9 cellular contexts compared by ENCODE assay signal in the genomic region with DNA sequence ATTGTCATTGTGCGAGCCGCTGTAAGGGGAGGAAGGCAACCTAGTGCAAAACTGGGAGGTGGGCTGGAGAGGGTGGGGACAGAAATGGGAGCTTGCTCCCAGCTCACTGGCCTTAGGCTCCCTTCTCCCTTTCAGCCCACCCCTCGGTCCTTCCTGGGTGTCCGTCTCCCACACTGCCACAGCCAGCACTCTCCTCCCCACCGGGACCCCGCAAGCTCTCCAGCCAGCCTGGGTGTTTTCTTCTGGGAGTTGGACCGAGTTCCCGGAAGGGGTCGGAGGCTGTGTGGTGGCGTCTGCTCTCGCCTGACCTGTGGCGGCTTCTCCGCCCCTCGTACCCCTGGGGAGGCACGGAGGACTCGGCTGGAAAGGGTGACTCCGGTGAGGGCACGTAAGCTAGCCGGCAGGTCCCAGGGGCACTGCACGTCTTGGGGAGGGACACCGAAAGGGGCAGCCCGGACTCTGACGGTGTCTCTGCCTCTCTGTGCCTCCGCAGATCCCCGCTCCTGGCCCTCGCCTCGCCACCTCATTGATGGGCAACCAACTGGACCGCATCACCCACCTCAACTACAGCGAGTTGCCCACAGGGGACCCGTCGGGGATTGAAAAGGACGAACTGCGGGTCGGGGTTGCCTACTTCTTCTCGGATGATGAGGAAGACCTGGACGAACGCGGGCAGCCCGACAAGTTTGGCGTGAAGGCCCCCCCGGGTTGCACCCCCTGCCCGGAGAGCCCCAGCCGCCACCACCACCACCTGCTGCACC. TPM values are rescaled to one million over a fixed set of nuclear protein-coding genes. Genes with fewer than 3 reads are reported as not detected.
DNase-seq lines count a peak whose midpoint lies in the region; ATAC-seq, FAIRE-seq and TF ChIP-seq lines count a peak whose summit lies in the region.
"Had no signal": no experiment of that assay in that cellular context is flagged by ENCODE, and none has a peak within 500 bp of the region (broad histone marks: within the 10 kb centered on the region; RNA-seq: fewer than 3 reads in every experiment).

No MANE protein-coding gene starts in this region.

- no CpG with 5 or more reads among the region's 43 CpGs for WGBS in H9 (ENCODE audit: extremely low coverage, insufficient read length, low lambda C conversion rate)
- 2 to 9% (median 4%) methylated on average over 39 to 43 of the region's 43 CpGs for WGBS in small intestine, 3 donors

- H3K4me1 Mint-ChIP-seq in H9 = peaks cover 19 to 29% of the 10 kb centered on the region in 2 experiments
- H3K4me1 Mint-ChIP-seq in activated T-helper 1 cell treated with anti-CD3 and anti-CD28 coated beads, Interleukin-12 subunit alpha, Interleukin-12 subunit beta, Interleukin-2, Interleukin-4 antibody, amounts not matched to agents 30 ng/mL and 10 ng/mL and 1 ng/mL, durations not matched to agents 14 hours and 24 hours and 36 hours (ENCODE audit: low read depth) = peaks cover 5% of the 10 kb centered on the region
- no peaks in the 10 kb centered on the region for H3K4me1 Mint-ChIP-seq in activated T-helper 2 cell treated with anti-CD3 and anti-CD28 coated beads, Interferon-gamma antibody, Interleukin-2, Interleukin-4, amounts not matched to agents 10 μg/mL and 5 μg/mL and 100 μg/mL, durations not matched to agents 14 hours and 24 hours and 36 hours (ENCODE audit: low read depth)

- H3K14ac ChIP-seq in H9 (ENCODE audit: insufficient read depth, low read length) = no peak overlapping the region

- intact Hi-C loops in ascending aorta (cut with DNase I) = no loop called here
- intact Hi-C loops in activated T-helper 1 cell treated with anti-CD3 and anti-CD28 coated beads, Interleukin-12 subunit alpha, Interleukin-12 subunit beta, Interleukin-2, Interleukin-4 antibody, amounts not matched to agents 30 ng/mL and 10 ng/mL and 1 ng/mL, durations not matched to agents 14 hours and 24 hours and 36 hours (cut with micrococcal nuclease) = no loop called here
- intact Hi-C loops in activated T-helper 2 cell treated with anti-CD3 and anti-CD28 coated beads, Interferon-gamma antibody, Interleukin-2, Interleukin-4, amounts not matched to agents 10 μg/mL and 5 μg/mL and 100 μg/mL, durations not matched to agents 14 hours and 24 hours and 36 hours (cut with micrococcal nuclease) = no loop called here

- H2AK5ac ChIP-seq in H9 (ENCODE audit: insufficient read length, low read length) = no peak overlapping the region

- no peak for FAIRE-seq in small intestine (lab: Jason Lieb, UNC)

- no peak overlapping the region for H2AFZ ChIP-seq in H9 (ENCODE audit: low read length)

- no peak overlapping the region for H2BK15ac ChIP-seq in H9 (ENCODE audit: low read depth, low read length)

- no peaks in the 10 kb centered on the region for H3K79me2 ChIP-seq in H9 (ENCODE audit: insufficient read depth, low read length)

- ATAC-seq in GM19467 (IDR thresholded peaks at IDR 0.05; ENCODE audit: unreplicated experiment) = no peak
- ATAC-seq in GM21390 (IDR thresholded peaks at IDR 0.05; ENCODE audit: unreplicated experiment) = no peak

- no peak overlapping the region for H3K9ac ChIP-seq in H9 (ENCODE audit: extremely low read depth, insufficient read length, low read length)

- no peaks in the 10 kb centered on the region; a peak in 1 of 7 replicates for H3K36me3 Mint-ChIP-seq in H9 (ENCODE audit: insufficient read depth in 1 of 3, low read depth in 3 of 3)
- H3K36me3 Mint-ChIP-seq in activated T-helper 1 cell treated with anti-CD3 and anti-CD28 coated beads, Interleukin-12 subunit alpha, Interleukin-12 subunit beta, Interleukin-2, Interleukin-4 antibody, amounts not matched to agents 30 ng/mL and 10 ng/mL and 1 ng/mL, durations not matched to agents 14 hours and 24 hours and 36 hours (ENCODE audit: low read depth) = no peaks in the 10 kb centered on the region
- peaks cover 3% of the 10 kb centered on the region for H3K36me3 Mint-ChIP-seq in activated T-helper 2 cell treated with anti-CD3 and anti-CD28 coated beads, Interferon-gamma antibody, Interleukin-2, Interleukin-4, amounts not matched to agents 10 μg/mL and 5 μg/mL and 100 μg/mL, durations not matched to agents 14 hours and 24 hours and 36 hours (ENCODE audit: low read depth)

- no peak overlapping the region for H2BK120ac ChIP-seq in H9 (ENCODE audit: low read depth, low read length, poor library complexity, severe bottlenecking)

- no peaks in the 10 kb centered on the region for H3K79me1 ChIP-seq in H9 (ENCODE audit: insufficient read depth, low read depth, low read length, poor library complexity, severe bottlenecking)

- H4K20me1 ChIP-seq in H9 (ENCODE audit: control insufficient read depth, insufficient read depth, insufficient read length) = no peaks in the 10 kb centered on the region

- H3K27me3 Mint-ChIP-seq in H9 (ENCODE audit: low read depth) = peaks cover 89% of the 10 kb centered on the region
- peaks cover 39% of the 10 kb centered on the region for H3K27me3 Mint-ChIP-seq in activated T-helper 1 cell treated with anti-CD3 and anti-CD28 coated beads, Interleukin-12 subunit alpha, Interleukin-12 subunit beta, Interleukin-2, Interleukin-4 antibody, amounts not matched to agents 30 ng/mL and 10 ng/mL and 1 ng/mL, durations not matched to agents 14 hours and 24 hours and 36 hours (ENCODE audit: insufficient read depth)
- H3K27me3 Mint-ChIP-seq in activated T-helper 2 cell treated with anti-CD3 and anti-CD28 coated beads, Interferon-gamma antibody, Interleukin-2, Interleukin-4, amounts not matched to agents 10 μg/mL and 5 μg/mL and 100 μg/mL, durations not matched to agents 14 hours and 24 hours and 36 hours (ENCODE audit: low read depth) = peaks cover 61% of the 10 kb centered on the region

- H3K4me3 ChIP-seq in ascending aorta (peak overlapping the region; percentile 62 to 71), iPS-18c (ENCODE audit: insufficient read depth, low read depth, low read length) (peak overlapping the region; percentile 72), small intestine (ENCODE audit: low read depth in 1 of 2, low read length in 2 of 2) (peak overlapping the region; percentile 37 to 81)

- no peaks in the 10 kb centered on the region for H3K9me3 ChIP-seq in H9 (ENCODE audit: control insufficient read depth, low read depth, low read length)
- H3K9me3 ChIP-seq in ascending aorta = no peaks in the 10 kb centered on the region
- peaks cover 2% of the 10 kb centered on the region for H3K9me3 ChIP-seq in iPS-18c (ENCODE audit: control insufficient read depth, insufficient read depth, low read length)
- no peaks in the 10 kb centered on the region for H3K9me3 ChIP-seq in small intestine (ENCODE audit: control insufficient read depth, low read depth)

- H3K27me3 ChIP-seq in H9 (ENCODE audit: insufficient read depth, low read length) = peaks cover 25% of the 10 kb centered on the region
- H3K27me3 ChIP-seq in ascending aorta = no peaks in the 10 kb centered on the region
- no peaks in the 10 kb centered on the region for H3K27me3 ChIP-seq in small intestine (ENCODE audit: control insufficient read depth in 2 of 2, insufficient read depth in 2 of 2, low read length in 2 of 2)

- no peak overlapping the region for H3K23ac ChIP-seq in H9 (ENCODE audit: insufficient read length, low read depth, low read length)

- H3K4me3 Mint-ChIP-seq in H9 = peak overlapping the region; percentile 60 to 91
- H3K4me3 Mint-ChIP-seq in activated T-helper 1 cell treated with anti-CD3 and anti-CD28 coated beads, Interleukin-12 subunit alpha, Interleukin-12 subunit beta, Interleukin-2, Interleukin-4 antibody, amounts not matched to agents 30 ng/mL and 10 ng/mL and 1 ng/mL, durations not matched to agents 14 hours and 24 hours and 36 hours = no peak overlapping the region
- H3K4me3 Mint-ChIP-seq in activated T-helper 2 cell treated with anti-CD3 and anti-CD28 coated beads, Interferon-gamma antibody, Interleukin-2, Interleukin-4, amounts not matched to agents 10 μg/mL and 5 μg/mL and 100 μg/mL, durations not matched to agents 14 hours and 24 hours and 36 hours (ENCODE audit: low read depth) = no peak overlapping the region

- DNase-seq in H9 (peak; percentile 32), ascending aorta (ENCODE audit: low spot score in 2 of 2) (no peak), small intestine (peak; percentile 35)
- no peak for DNase-seq in activated T-helper 1 cell treated with anti-CD3 and anti-CD28 coated beads, Interleukin-12 subunit alpha, Interleukin-12 subunit beta, Interleukin-2, Interleukin-4 antibody, amounts not matched to agents 30 ng/mL and 10 ng/mL and 1 ng/mL, durations not matched to agents 14 hours and 24 hours and 36 hours (ENCODE audit: low spot score)
- DNase-seq in activated T-helper 2 cell treated with anti-CD3 and anti-CD28 coated beads, Interferon-gamma antibody, Interleukin-2, Interleukin-4, amounts not matched to agents 10 μg/mL and 5 μg/mL and 100 μg/mL, durations not matched to agents 14 hours and 24 hours and 36 hours (ENCODE audit: low spot score) = no peak
- DNase-seq: stimulated activated naive CD4-positive, alpha-beta T cell had no signal

- no peak overlapping the region for H3K27ac Mint-ChIP-seq in H9
- no peak overlapping the region for H3K27ac Mint-ChIP-seq in activated T-helper 1 cell treated with anti-CD3 and anti-CD28 coated beads, Interleukin-12 subunit alpha, Interleukin-12 subunit beta, Interleukin-2, Interleukin-4 antibody, amounts not matched to agents 30 ng/mL and 10 ng/mL and 1 ng/mL, durations not matched to agents 14 hours and 24 hours and 36 hours
- no peak overlapping the region for H3K27ac Mint-ChIP-seq in activated T-helper 2 cell treated with anti-CD3 and anti-CD28 coated beads, Interferon-gamma antibody, Interleukin-2, Interleukin-4, amounts not matched to agents 10 μg/mL and 5 μg/mL and 100 μg/mL, durations not matched to agents 14 hours and 24 hours and 36 hours

- H3K4me2 ChIP-seq in H9 (ENCODE audit: insufficient read depth, insufficient read length, low read length) = peak overlapping the region; percentile 75

- no peak overlapping the region for H2BK12ac ChIP-seq in H9 (ENCODE audit: insufficient read length, low read depth, low read length)

- H3K23me2 ChIP-seq in H9 (ENCODE audit: insufficient read length, low read depth, low read length, poor library complexity, severe bottlenecking) = peaks cover 18% of the 10 kb centered on the region

- H3K56ac ChIP-seq in H9 (ENCODE audit: insufficient read length, low read depth, low read length) = no peak overlapping the region

- H3K4me1 ChIP-seq in H9 (ENCODE audit: insufficient read depth, low read length) = peaks cover 3% of the 10 kb centered on the region; the same call in 1 of the 2 replicates
- peaks cover 0 to 11% of the 10 kb centered on the region in 2 donors for H3K4me1 ChIP-seq in ascending aorta
- peaks cover 0 to 2% of the 10 kb centered on the region in 2 donors for H3K4me1 ChIP-seq in small intestine (ENCODE audit: control insufficient read depth in 2 of 2, insufficient read depth in 1 of 2, low read depth in 1 of 2, low read length in 1 of 2)

- no peaks in the 10 kb centered on the region for H3K36me3 ChIP-seq in ascending aorta
- no peaks in the 10 kb centered on the region for H3K36me3 ChIP-seq in small intestine (ENCODE audit: control insufficient read depth in 2 of 2, insufficient read depth in 2 of 2, low read length in 2 of 2)

- H3K18ac ChIP-seq in H9 (ENCODE audit: insufficient read length, low read depth, low read length) = no peak overlapping the region

- no peak overlapping the region for H3T11ph ChIP-seq in H9 (ENCODE audit: low read length)

- no peak overlapping the region for H3K27ac ChIP-seq in H9 (ENCODE audit: insufficient read length, low read depth, low read length)
- H3K27ac ChIP-seq in ascending aorta = no peak overlapping the region
- H3K27ac ChIP-seq in small intestine (ENCODE audit: low read depth in 1 of 2, low read length in 1 of 2) = peak overlapping the region; percentile 85 to 94

- H4K91ac ChIP-seq in H9 (ENCODE audit: insufficient read length, low read depth, low read length) = no peak overlapping the region

- H3K9me3 Mint-ChIP-seq in H9 = no peaks in the 10 kb centered on the region; a peak in 2 of 5 replicates
- H3K9me3 Mint-ChIP-seq in activated T-helper 1 cell treated with anti-CD3 and anti-CD28 coated beads, Interleukin-12 subunit alpha, Interleukin-12 subunit beta, Interleukin-2, Interleukin-4 antibody, amounts not matched to agents 30 ng/mL and 10 ng/mL and 1 ng/mL, durations not matched to agents 14 hours and 24 hours and 36 hours = no peaks in the 10 kb centered on the region
- H3K9me3 Mint-ChIP-seq in activated T-helper 2 cell treated with anti-CD3 and anti-CD28 coated beads, Interferon-gamma antibody, Interleukin-2, Interleukin-4, amounts not matched to agents 10 μg/mL and 5 μg/mL and 100 μg/mL, durations not matched to agents 14 hours and 24 hours and 36 hours = no peaks in the 10 kb centered on the region

- no peak overlapping the region for H2BK20ac ChIP-seq in H9 (ENCODE audit: low read depth, low read length, poor library complexity, severe bottlenecking)

- no peak overlapping the region for H4K8ac ChIP-seq in H9 (replicated peaks; ENCODE audit: insufficient read length, low read depth, low read length)

- no peak overlapping the region for H4K5ac ChIP-seq in H9 (ENCODE audit: insufficient read length, low read depth, low read length)

- no peak overlapping the region for H3K4ac ChIP-seq in H9 (ENCODE audit: low read depth, low read length)

- H2BK5ac ChIP-seq in H9 (ENCODE audit: insufficient read length, low read length) = no peak overlapping the region

- TF ChIP-seq CTCF in H9 (conservative IDR thresholded peaks at IDR 0.05) (no peak), ascending aorta (IDR thresholded peaks at IDR 0.05) (no peak)

RNA-seq across cellular contexts. Expression of gene LRATD1, which starts 1.1 kb away (rescaled TPM):
- total RNA-seq in H9 (2021) = 0.31 and 0.39 TPM in 2 replicates
- total RNA-seq in ascending aorta = 5.7 TPM
- polyA plus RNA-seq in small intestine = 10 to 100 TPM; 24.6 to 41.2 (median 33.2) TPM
- total RNA-seq in activated T-helper 1 cell treated with anti-CD3 and anti-CD28 coated beads, Interleukin-12 subunit alpha, Interleukin-12 subunit beta, Interleukin-2, Interleukin-4 antibody, amounts not matched to agents 30 ng/mL and 10 ng/mL and 1 ng/mL, durations not matched to agents 14 hours and 24 hours and 36 hours = not detected in 2 replicates
- total RNA-seq in activated T-helper 2 cell treated with anti-CD3 and anti-CD28 coated beads, Interferon-gamma antibody, Interleukin-2, Interleukin-4, amounts not matched to agents 10 μg/mL and 5 μg/mL and 100 μg/mL, durations not matched to agents 14 hours and 24 hours and 36 hours = not detected in 2 replicates

Comparison
In these comparisons a context has a peak if more than half of its experiments do, and no peak if none do; other contexts are left out.
1. DNase-seq: peak in H9 (single experiment) and small intestine (single experiment); none in ascending aorta (0 of 2), activated T-helper 1 cell treated with anti-CD3 and anti-CD28 coated beads, Interleukin-12 subunit alpha, Interleukin-12 subunit beta, Interleukin-2, Interleukin-4 antibody, amounts not matched to agents 30 ng/mL and 10 ng/mL and 1 ng/mL, durations not matched to agents 14 hours and 24 hours and 36 hours (single experiment) and activated T-helper 2 cell treated with anti-CD3 and anti-CD28 coated beads, Interferon-gamma antibody, Interleukin-2, Interleukin-4, amounts not matched to agents 10 μg/mL and 5 μg/mL and 100 μg/mL, durations not matched to agents 14 hours and 24 hours and 36 hours (single experiment).
2. H3K27ac ChIP-seq: peak in small intestine (2 of 2); none in H9 (single experiment) and ascending aorta (0 of 2).
3. H3K4me3 Mint-ChIP-seq: peak in H9 (2 of 2); none in activated T-helper 1 cell treated with anti-CD3 and anti-CD28 coated beads, Interleukin-12 subunit alpha, Interleukin-12 subunit beta, Interleukin-2, Interleukin-4 antibody, amounts not matched to agents 30 ng/mL and 10 ng/mL and 1 ng/mL, durations not matched to agents 14 hours and 24 hours and 36 hours (single experiment) and activated T-helper 2 cell treated with anti-CD3 and anti-CD28 coated beads, Interferon-gamma antibody, Interleukin-2, Interleukin-4, amounts not matched to agents 10 μg/mL and 5 μg/mL and 100 μg/mL, durations not matched to agents 14 hours and 24 hours and 36 hours (single experiment).
4. Peak in every context shown above with its lines, with median percentiles within 50 percentile points of each other: H3K4me3 ChIP-seq.